Comparison of ENCODE assay signal across 26 cellular contexts in the genomic region with DNA sequence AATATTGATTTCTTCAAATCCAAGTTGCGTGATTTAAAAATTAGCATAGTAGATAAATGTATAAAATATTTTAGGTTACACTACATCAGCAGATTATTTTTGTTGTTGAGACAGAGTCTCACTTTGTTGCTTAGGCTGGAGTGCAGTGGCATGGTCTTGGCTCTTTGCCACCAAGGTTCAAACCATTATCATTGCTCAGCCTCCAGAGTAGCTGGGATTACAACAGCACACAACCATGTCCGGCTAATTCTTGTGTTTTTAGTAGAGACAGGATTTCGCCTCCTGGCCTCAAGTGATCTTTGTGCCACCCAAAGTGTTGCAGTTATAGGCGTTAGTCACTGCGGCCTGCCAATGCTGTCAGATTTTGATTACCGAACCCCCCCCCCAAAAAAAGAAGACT.
"Had no signal": no experiment of that assay in that cellular context is flagged by ENCODE, and none has a peak within 500 bp of the region (broad histone marks: within the 10 kb centered on the region; RNA-seq: fewer than 3 reads in every experiment).

No MANE protein-coding gene starts in this region.

- H3K27me3 Mint-ChIP-seq: activated CD4-positive, alpha-beta memory T cell treated with anti-CD3 and anti-CD28 coated beads for 36 hours; activated CD4-positive, alpha-beta T cell treated with anti-CD3 and anti-CD28 coated beads, Interleukin-2, amount 10 ng/mL, durations not matched to agents 7 days and 5 days; activated naive CD8-positive, alpha-beta T cell treated with anti-CD3 and anti-CD28 coated beads, Interleukin-2, amount 50 U/mL, for 24 hours; T-cell had no signal

- H3K27me3 ChIP-seq: ascending aorta, body of pancreas, cardiac muscle cell had no signal

- H3K4me1 Mint-ChIP-seq: activated CD4-positive, alpha-beta T cell treated with anti-CD3 and anti-CD28 coated beads, Interleukin-2, amount 10 ng/mL, durations not matched to agents 7 days and 5 days; activated naive CD8-positive, alpha-beta T cell treated with anti-CD3 and anti-CD28 coated beads, Interleukin-2, amount 50 U/mL, for 24 hours; T-cell had no signal

- H3K36me3 ChIP-seq: ascending aorta, cardiac muscle cell had no signal

- DNase-seq: activated CD4-positive, alpha-beta memory T cell treated with anti-CD3 and anti-CD28 coated beads for 36 hours; activated CD4-positive, alpha-beta T cell treated with anti-CD3 and anti-CD28 coated beads, Interleukin-2, amount 10 ng/mL, durations not matched to agents 7 days and 5 days; activated CD4-positive, CD25-positive, alpha-beta regulatory T cell; activated CD8-positive, alpha-beta memory T cell treated with anti-CD3 and anti-CD28 coated beads for 24 hours; activated effector memory CD4-positive, alpha-beta T cell treated with anti-CD3 and anti-CD28 coated beads, Interleukin-2, amount 50 U/mL, for 16 hours; activated naive CD4-positive, alpha-beta T cell treated with Interleukin-2 at 50 U/mL for 16 hours; activated naive CD8-positive, alpha-beta T cell treated with anti-CD3 and anti-CD28 coated beads, Interleukin-2, amount 50 U/mL, for 24 hours; activated T-cell treated with anti-CD3 and anti-CD28 coated beads, Interleukin-2, amount 50 U/mL, for 4 hours; amniotic stem cell; body of pancreas; Kasumi-1; NCI-H1048; NCI-H1694; NCI-H2029 treated with DMSO at 0.1 percent for 48 hours; NCI-H2171; NCI-H2227 treated with DMSO at 0.1 percent for 48 hours; NCI-H446 treated with DMSO at 0.1 percent for 48 hours; NCI-H524 treated with DMSO at 0.1 percent for 48 hours; SHP77 treated with DMSO at 0.1 percent for 48 hours; T-cell; T-helper 2 cell; T1000 had no signal

- H3K4me1 ChIP-seq: ascending aorta, body of pancreas had no signal

- H3K36me3 Mint-ChIP-seq: activated CD4-positive, alpha-beta memory T cell treated with anti-CD3 and anti-CD28 coated beads for 36 hours; activated naive CD4-positive, alpha-beta T cell treated with anti-CD3 and anti-CD28 coated beads, Interleukin-2, amount 50 U/mL, for 72 hours; T-cell had no signal

- H3K27ac Mint-ChIP-seq: activated CD4-positive, alpha-beta memory T cell treated with anti-CD3 and anti-CD28 coated beads for 36 hours; activated CD4-positive, alpha-beta T cell treated with anti-CD3 and anti-CD28 coated beads, Interleukin-2, amount 10 ng/mL, durations not matched to agents 7 days and 5 days; activated naive CD4-positive, alpha-beta T cell treated with anti-CD3 and anti-CD28 coated beads, Interleukin-2, amount 50 U/mL, for 72 hours; activated naive CD8-positive, alpha-beta T cell treated with anti-CD3 and anti-CD28 coated beads, Interleukin-2, amount 50 U/mL, for 24 hours; T-cell had no signal

- H3K9me3 ChIP-seq: ascending aorta, body of pancreas had no signal

- H3K4me3 Mint-ChIP-seq: activated CD4-positive, alpha-beta memory T cell treated with anti-CD3 and anti-CD28 coated beads for 36 hours; activated CD4-positive, alpha-beta T cell treated with anti-CD3 and anti-CD28 coated beads, Interleukin-2, amount 10 ng/mL, durations not matched to agents 7 days and 5 days; activated naive CD8-positive, alpha-beta T cell treated with anti-CD3 and anti-CD28 coated beads, Interleukin-2, amount 50 U/mL, for 24 hours; activated T-cell treated with anti-CD3 and anti-CD28 coated beads, Interleukin-2, amount 50 U/mL, for 4 hours; T-cell had no signal

- H3K4me3 ChIP-seq: ascending aorta, body of pancreas, cardiac muscle cell, SK-N-MC had no signal

- H3K27ac ChIP-seq: ascending aorta, body of pancreas, cardiac muscle cell, SK-N-MC had no signal
